ENCODE assay signal across 8 cellular contexts in the genomic region with DNA sequence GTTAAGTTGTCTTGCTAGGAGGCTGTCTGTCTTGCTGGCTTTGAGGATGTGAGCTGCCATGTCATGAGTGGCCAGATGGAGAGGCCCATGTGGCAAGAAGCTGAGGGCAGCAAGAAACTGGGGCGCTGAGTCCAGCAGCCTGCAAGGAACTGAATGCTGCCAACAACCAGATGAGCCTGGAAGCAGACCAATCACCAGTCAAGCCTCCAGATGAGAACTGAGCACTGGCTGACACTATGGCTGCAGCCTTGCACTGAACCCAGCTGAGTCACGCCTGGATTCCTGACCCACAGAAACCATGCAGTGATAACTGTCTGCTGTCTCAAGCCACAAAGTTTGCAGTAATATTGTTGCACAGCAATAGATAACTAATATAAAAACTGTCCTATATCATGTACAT.
DNase-seq lines count a peak whose midpoint lies in the region; TF ChIP-seq lines count a peak whose summit lies in the region.
"Not testable (repeated sequence)": the region's sequence is repeated elsewhere in the genome, so short reads cannot be mapped to it uniquely, and the experiment has no call there.

No MANE protein-coding gene starts in this region.

- TF ChIP-seq CTCF in choroid plexus epithelial cell (conservative IDR thresholded peaks at IDR 0.05; ENCODE audit: low read depth, low read length); fibroblast of villous mesenchyme (IDR thresholded peaks at IDR 0.05; ENCODE audit: insufficient read depth, low read depth, low read length): not testable (repeated sequence)

- DNase-seq in AG08396 (ENCODE audit: low spot score) (peak; percentile 22), GM03348 (ENCODE audit: low spot score) (peak; percentile 34), HT1080 (ENCODE audit: low read depth) (peak; percentile 6), OCI-M1 (lab: John Stamatoyannopoulos, UW) (peak; percentile 14), amniotic epithelial cell (ENCODE audit: low read depth) (peak; percentile 92), choroid plexus epithelial cell (ENCODE audit: low read depth) (peak; percentile 86), fibroblast of villous mesenchyme (ENCODE audit: low read depth) (peak; percentile 22), non-pigmented ciliary epithelial cell (ENCODE audit: low read depth) (peak; percentile 27)

- H3K4me3 ChIP-seq in choroid plexus epithelial cell (ENCODE audit: low read depth, low read length); fibroblast of villous mesenchyme (ENCODE audit: low read depth, low read length): not testable (repeated sequence)

Comparison
In these comparisons a context has a peak if more than half of its experiments do, and no peak if none do; other contexts are left out.
1. DNase-seq: peak in every context shown above with its lines; median percentile 92 in amniotic epithelial cell; 86 in choroid plexus epithelial cell; 34 in GM03348; 27 in non-pigmented ciliary epithelial cell; 22 in AG08396; 22 in fibroblast of villous mesenchyme; 14 in OCI-M1; 6 in HT1080.